Comparison of ENCODE assay signal across 26 cellular contexts in the genomic region with DNA sequence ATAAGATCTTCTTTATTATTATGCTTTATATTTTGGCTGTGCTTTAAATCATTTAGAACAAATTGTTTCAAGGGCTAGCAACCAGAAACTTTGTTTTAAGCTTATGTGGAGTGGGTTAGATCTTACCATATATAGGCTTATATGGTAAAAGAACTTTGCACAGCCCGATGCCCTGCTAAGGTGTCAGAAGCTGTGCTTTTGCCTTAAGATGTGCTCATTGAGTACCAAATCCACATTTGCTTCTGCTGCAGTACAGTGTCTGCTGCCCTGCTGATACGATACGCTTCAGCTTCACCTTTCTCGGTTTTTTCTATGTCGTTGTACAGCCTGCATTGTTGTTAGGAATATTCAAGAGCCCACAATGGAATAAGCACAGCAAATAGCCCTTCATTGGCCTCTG. TPM values are rescaled to one million over a fixed set of nuclear protein-coding genes. Genes with fewer than 3 reads are reported as not detected.
DNase-seq lines count a peak whose midpoint lies in the region; ATAC-seq and TF ChIP-seq lines count a peak whose summit lies in the region.
"Had no signal": no experiment of that assay in that cellular context is flagged by ENCODE, and none has a peak within 500 bp of the region (broad histone marks: within the 10 kb centered on the region; RNA-seq: fewer than 3 reads in every experiment).

No MANE protein-coding gene starts in this region.

- H3K4me3 ChIP-seq in DND-41 (ENCODE audit: low read depth in 1 of 2, low read length in 2 of 2) = peak overlapping the region in 1 of 2 experiments; percentile 87; a peak in 1 of 4 replicates
- H3K4me3 ChIP-seq: ovary, SK-N-MC, tibial nerve had no signal

- H3K4me1 ChIP-seq in DND-41 (ENCODE audit: insufficient read depth, low read length) = peaks cover 57% of the 10 kb centered on the region
- H3K4me1 ChIP-seq: Caco-2 had no signal

- peak; percentile 68 for DNase-seq in activated CD4-positive, alpha-beta T cell treated with anti-CD3 and anti-CD28 coated beads, Interleukin-2, amount 10 ng/mL, durations not matched to agents 24 days and 14 days
- no peak for DNase-seq in activated CD4-positive, alpha-beta T cell treated with anti-CD3 and anti-CD28 coated beads for 1 hour
- DNase-seq in DND-41 = no peak
- DNase-seq in activated T-helper 2 cell treated with anti-CD3 and anti-CD28 coated beads, Interferon-gamma antibody, Interleukin-2, Interleukin-4, amounts not matched to agents 10 μg/mL and 5 μg/mL and 100 μg/mL, durations not matched to agents 14 hours and 24 hours and 36 hours (ENCODE audit: low spot score) = no peak
- DNase-seq in natural killer cell = no peak
- no peak for DNase-seq in central memory CD4-positive, alpha-beta T cell
- DNase-seq: 8988T; activated B cell treated with CpG ODN at 0.5 μM for 24 hours; activated naive CD4-positive, alpha-beta T cell treated with anti-CD3 and anti-CD28 coated beads for 36 hours; AML-193; Caco-2; effector CD8-positive, alpha-beta T cell; GOT3; NCI-H2171; NCI-H524 treated with DMSO at 0.1 percent for 48 hours; ovary; stimulated activated CD4-positive, alpha-beta T cell treated with anti-CD3 and anti-CD28 coated beads, Interleukin-4, amount 100 ng/mL, for 24 hours; stimulated activated naive CD8-positive, alpha-beta T cell treated with anti-CD3 and anti-CD28 coated beads, Interleukin-15, amount 100 ng/mL, for 72 hours; T-helper 9 cell had no signal

- H3K9ac ChIP-seq in DND-41 (ENCODE audit: low read depth, low read length) = peak overlapping the region; percentile 95
- H3K9ac ChIP-seq: KMS-11 had no signal

- H3K4me3 Mint-ChIP-seq in activated CD4-positive, alpha-beta T cell treated with anti-CD3 and anti-CD28 coated beads, Interleukin-2, amount 10 ng/mL, durations not matched to agents 24 days and 14 days = peak overlapping the region; percentile 89
- peak overlapping the region; percentile 61 for H3K4me3 Mint-ChIP-seq in activated T-helper 2 cell treated with anti-CD3 and anti-CD28 coated beads, Interferon-gamma antibody, Interleukin-2, Interleukin-4, amounts not matched to agents 10 μg/mL and 5 μg/mL and 100 μg/mL, durations not matched to agents 14 hours and 24 hours and 36 hours (ENCODE audit: low read depth)
- no peak overlapping the region for H3K4me3 Mint-ChIP-seq in natural killer cell
- H3K4me3 Mint-ChIP-seq: activated B cell treated with CpG ODN at 0.5 μM for 24 hours; activated naive CD4-positive, alpha-beta T cell treated with anti-CD3 and anti-CD28 coated beads for 36 hours had no signal

- no peaks in the 10 kb centered on the region for H3K9me3 Mint-ChIP-seq in activated CD4-positive, alpha-beta T cell treated with anti-CD3 and anti-CD28 coated beads, Interleukin-2, amount 10 ng/mL, durations not matched to agents 24 days and 14 days
- no peaks in the 10 kb centered on the region for H3K9me3 Mint-ChIP-seq in activated T-helper 2 cell treated with anti-CD3 and anti-CD28 coated beads, Interferon-gamma antibody, Interleukin-2, Interleukin-4, amounts not matched to agents 10 μg/mL and 5 μg/mL and 100 μg/mL, durations not matched to agents 14 hours and 24 hours and 36 hours
- H3K9me3 Mint-ChIP-seq in natural killer cell = no peaks in the 10 kb centered on the region
- H3K9me3 Mint-ChIP-seq: activated B cell treated with CpG ODN at 0.5 μM for 24 hours; activated naive CD4-positive, alpha-beta T cell treated with anti-CD3 and anti-CD28 coated beads for 36 hours; stimulated activated naive CD8-positive, alpha-beta T cell treated with anti-CD3 and anti-CD28 coated beads, Interleukin-15, amount 100 ng/mL, for 72 hours had no signal

- H3K27me3 ChIP-seq in DND-41 (ENCODE audit: insufficient read depth, low read length, poor library complexity) = no peaks in the 10 kb centered on the region
- H3K27me3 ChIP-seq: ovary, tibial nerve had no signal

- H3K79me2 ChIP-seq in DND-41 (ENCODE audit: insufficient read depth, low read length) = peaks cover 50% of the 10 kb centered on the region

- ATAC-seq in DND-41 (ENCODE audit: insufficient read depth, low read depth) (no peak), natural killer cell (no peak), GM19452 (IDR thresholded peaks at IDR 0.05; ENCODE audit: unreplicated experiment) (no peak), GM19463 (IDR thresholded peaks at IDR 0.05; ENCODE audit: unreplicated experiment) (no peak)
- ATAC-seq: stimulated activated naive CD8-positive, alpha-beta T cell treated with anti-CD3 and anti-CD28 coated beads, Interleukin-15, amount 100 ng/mL, for 72 hours had no signal

- peaks cover 69% of the 10 kb centered on the region for H3K4me1 Mint-ChIP-seq in activated CD4-positive, alpha-beta T cell treated with anti-CD3 and anti-CD28 coated beads, Interleukin-2, amount 10 ng/mL, durations not matched to agents 24 days and 14 days
- H3K4me1 Mint-ChIP-seq in activated T-helper 2 cell treated with anti-CD3 and anti-CD28 coated beads, Interferon-gamma antibody, Interleukin-2, Interleukin-4, amounts not matched to agents 10 μg/mL and 5 μg/mL and 100 μg/mL, durations not matched to agents 14 hours and 24 hours and 36 hours (ENCODE audit: low read depth) = peaks cover 52% of the 10 kb centered on the region
- H3K4me1 Mint-ChIP-seq in natural killer cell = peaks cover 54 to 64% of the 10 kb centered on the region in 2 donors

- no peaks in the 10 kb centered on the region for H3K27me3 Mint-ChIP-seq in activated CD4-positive, alpha-beta T cell treated with anti-CD3 and anti-CD28 coated beads, Interleukin-2, amount 10 ng/mL, durations not matched to agents 24 days and 14 days
- no peaks in the 10 kb centered on the region for H3K27me3 Mint-ChIP-seq in activated T-helper 2 cell treated with anti-CD3 and anti-CD28 coated beads, Interferon-gamma antibody, Interleukin-2, Interleukin-4, amounts not matched to agents 10 μg/mL and 5 μg/mL and 100 μg/mL, durations not matched to agents 14 hours and 24 hours and 36 hours (ENCODE audit: low read depth)
- no peaks in the 10 kb centered on the region for H3K27me3 Mint-ChIP-seq in natural killer cell (ENCODE audit: low read depth in 2 of 2)
- H3K27me3 Mint-ChIP-seq: activated B cell treated with CpG ODN at 0.5 μM for 24 hours; stimulated activated naive CD8-positive, alpha-beta T cell treated with anti-CD3 and anti-CD28 coated beads, Interleukin-15, amount 100 ng/mL, for 72 hours had no signal

- intact Hi-C loops in activated CD4-positive, alpha-beta T cell treated with anti-CD3 and anti-CD28 coated beads, Interleukin-2, amount 10 ng/mL, durations not matched to agents 24 days and 14 days (cut with micrococcal nuclease) = loop anchor here (10.0 kb wide), 1 partner anchor 607 kb away; no protein-coding TSS in a partner anchor
- intact Hi-C loops in activated T-helper 2 cell treated with anti-CD3 and anti-CD28 coated beads, Interferon-gamma antibody, Interleukin-2, Interleukin-4, amounts not matched to agents 10 μg/mL and 5 μg/mL and 100 μg/mL, durations not matched to agents 14 hours and 24 hours and 36 hours (cut with micrococcal nuclease) = no loop called here
- intact Hi-C loops in natural killer cell (cut with micrococcal nuclease) = loop anchor here (10.0 kb wide), 1 partner anchor 1093 kb away; no protein-coding TSS in a partner anchor

- H4K20me1 ChIP-seq in DND-41 (ENCODE audit: insufficient read depth, low read length) = peaks cover 32% of the 10 kb centered on the region

- no peaks in the 10 kb centered on the region for H3K9me3 ChIP-seq in DND-41 (ENCODE audit: insufficient read depth, low read length, severe bottlenecking)
- H3K9me3 ChIP-seq: Caco-2, ovary, tibial nerve had no signal

- H3K27ac ChIP-seq in DND-41 (ENCODE audit: low read length) = peak overlapping the region; percentile 95; the same call in 1 of the 2 replicates
- H3K27ac ChIP-seq: KMS-11, ovary, SK-N-MC, tibial nerve had no signal

- TF ChIP-seq CTCF in DND-41 (IDR thresholded peaks at IDR 0.05; ENCODE audit: borderline replicate concordance, extremely low read depth, low read length, poor library complexity, severe bottlenecking) (no peak), natural killer cell (IDR thresholded peaks at IDR 0.05) (no peak)

- H3K4me2 ChIP-seq in DND-41 (ENCODE audit: insufficient read depth, low read length) = peak overlapping the region; percentile 90
- H3K4me2 ChIP-seq: KMS-11 had no signal

- H3K36me3 Mint-ChIP-seq in activated CD4-positive, alpha-beta T cell treated with anti-CD3 and anti-CD28 coated beads, Interleukin-2, amount 10 ng/mL, durations not matched to agents 24 days and 14 days (ENCODE audit: low read depth) = peaks cover 37% of the 10 kb centered on the region
- peaks cover 29% of the 10 kb centered on the region for H3K36me3 Mint-ChIP-seq in activated T-helper 2 cell treated with anti-CD3 and anti-CD28 coated beads, Interferon-gamma antibody, Interleukin-2, Interleukin-4, amounts not matched to agents 10 μg/mL and 5 μg/mL and 100 μg/mL, durations not matched to agents 14 hours and 24 hours and 36 hours (ENCODE audit: low read depth)
- H3K36me3 Mint-ChIP-seq in natural killer cell = no peaks in the 10 kb centered on the region

- H2AFZ ChIP-seq in DND-41 (ENCODE audit: low read depth, low read length) = no peak overlapping the region

- peaks cover 40% of the 10 kb centered on the region for H3K36me3 ChIP-seq in DND-41 (ENCODE audit: insufficient read depth, low read length)
- H3K36me3 ChIP-seq: ovary had no signal

- peak overlapping the region; percentile 88 for H3K27ac Mint-ChIP-seq in activated CD4-positive, alpha-beta T cell treated with anti-CD3 and anti-CD28 coated beads, Interleukin-2, amount 10 ng/mL, durations not matched to agents 24 days and 14 days
- H3K27ac Mint-ChIP-seq in activated T-helper 2 cell treated with anti-CD3 and anti-CD28 coated beads, Interferon-gamma antibody, Interleukin-2, Interleukin-4, amounts not matched to agents 10 μg/mL and 5 μg/mL and 100 μg/mL, durations not matched to agents 14 hours and 24 hours and 36 hours = peak overlapping the region; percentile 46
- H3K27ac Mint-ChIP-seq in natural killer cell = peak overlapping the region; percentile 48 to 78
- H3K27ac Mint-ChIP-seq: activated B cell treated with CpG ODN at 0.5 μM for 24 hours had no signal

RNA-seq across cellular contexts. Expression of a gene that starts 34.8 kb away (rescaled TPM):
- 0.26 and 0.47 TPM in 2 replicates for total RNA-seq in activated CD4-positive, alpha-beta T cell treated with anti-CD3 and anti-CD28 coated beads, Interleukin-2, amount 10 ng/mL, durations not matched to agents 24 days and 14 days
- total RNA-seq in activated T-helper 2 cell treated with anti-CD3 and anti-CD28 coated beads, Interferon-gamma antibody, Interleukin-2, Interleukin-4, amounts not matched to agents 10 μg/mL and 5 μg/mL and 100 μg/mL, durations not matched to agents 14 hours and 24 hours and 36 hours = 0.02 TPM in 2 replicates
- total RNA-seq in natural killer cell = 1 to 10 TPM in 2 of 3 donors, under 1 TPM in 1; 0.34 to 1.2 (median 1.1) TPM
- total RNA-seq: activated naive CD4-positive, alpha-beta T cell treated with anti-CD3 and anti-CD28 coated beads for 36 hours; Caco-2; fibroblast of lung; glomerular endothelial cell had no signal
